ENCODE assay signal across 8 cellular contexts in genomic region chr6:43143235-43144124, GRCh38. TPM values are rescaled to one million over a fixed set of nuclear protein-coding genes. Genes with fewer than 3 reads are reported as not detected.
A peak's percentile ranks its signal among the peaks of the same experiment; 100 is the strongest.
DNase-seq lines count a peak whose midpoint lies in the region; ATAC-seq and TF ChIP-seq lines count a peak whose summit lies in the region.

No MANE protein-coding gene starts in this region.

- H3K79me2 ChIP-seq in fibroblast of lung (ENCODE audit: control insufficient read depth, insufficient read depth, low read length), result no peaks in the 10 kb centered on the region

- DNase-seq in activated T-helper 1 cell treated with Interleukin-2 at 50 U/mL for 16 hours (ENCODE audit: low read depth) (peak; percentile 65), fibroblast of lung (ENCODE audit: low read depth in 2 of 2) (peak; percentile 86 to 93), natural killer cell (peak; percentile 74)

- intact Hi-C loops in natural killer cell (cut with micrococcal nuclease), result loop anchor here (1.0 to 5.0 kb wide), 2 partner anchors 242 to 481 kb away; no protein-coding TSS in a partner anchor

- peak overlapping the region in 1 of 2 donors; percentile 53 for H3K27ac Mint-ChIP-seq in natural killer cell
- H3K27ac Mint-ChIP-seq in stimulated activated memory B cell treated with anti-CD40 and anti-IgM and Interleukin-4, amounts not matched to agents 10 μg/mL and 1 μg/mL and 100 μg/mL, for 72 hours, result peak overlapping the region; percentile 2

- no peaks in the 10 kb centered on the region for H3K36me3 Mint-ChIP-seq in natural killer cell
- no peaks in the 10 kb centered on the region for H3K36me3 Mint-ChIP-seq in stimulated activated memory B cell treated with anti-CD40 and anti-IgM and Interleukin-4, amounts not matched to agents 10 μg/mL and 1 μg/mL and 100 μg/mL, for 72 hours

- H3K9me3 ChIP-seq in fibroblast of lung (ENCODE audit: control insufficient read depth, insufficient read depth, low read depth, low read length), result no peaks in the 10 kb centered on the region

- no peaks in the 10 kb centered on the region for H4K20me1 ChIP-seq in fibroblast of lung (ENCODE audit: control insufficient read depth, extremely low read depth, insufficient read depth, low read length)

- TF ChIP-seq RAD21 in Ishikawa (IDR thresholded peaks at IDR 0.05; ENCODE audit: low read depth), result peak; percentile 94

- H2AFZ ChIP-seq in fibroblast of lung (ENCODE audit: low read length), result peak overlapping the region; percentile 36

- H3K27ac ChIP-seq in 22Rv1, result no peak overlapping the region
- H3K27ac ChIP-seq in fibroblast of lung (ENCODE audit: insufficient read depth, low read length), result no peak overlapping the region

- ATAC-seq in GM18511 (IDR thresholded peaks at IDR 0.05; ENCODE audit: unreplicated experiment) (peak; percentile 75), natural killer cell (peak; percentile 85 to 98 (median 86))
- ATAC-seq in stimulated activated memory B cell treated with anti-CD40 and anti-IgM and Interleukin-4, amounts not matched to agents 10 μg/mL and 1 μg/mL and 100 μg/mL, for 72 hours, result peak; percentile 84

- peaks cover 2% of the 10 kb centered on the region for H3K4me1 ChIP-seq in fibroblast of lung (ENCODE audit: control insufficient read depth, extremely low read depth, insufficient read depth, low read length)

- TF ChIP-seq CTCF in 22Rv1 (IDR thresholded peaks at IDR 0.05) (peak; percentile 97), fibroblast of lung (conservative IDR thresholded peaks at IDR 0.05 in 1 of 2, IDR thresholded peaks at IDR 0.05 in 1 of 2; ENCODE audit: low read depth in 1 of 2, low read length in 2 of 2) (peak; percentile 88 to 89), natural killer cell (IDR thresholded peaks at IDR 0.05) (peak; percentile 91)

- H3K27me3 Mint-ChIP-seq in natural killer cell (ENCODE audit: low read depth in 2 of 2), result no peaks in the 10 kb centered on the region
- H3K27me3 Mint-ChIP-seq in stimulated activated memory B cell treated with anti-CD40 and anti-IgM and Interleukin-4, amounts not matched to agents 10 μg/mL and 1 μg/mL and 100 μg/mL, for 72 hours, result peaks cover 31% of the 10 kb centered on the region

- peaks cover 0 to 20% of the 10 kb centered on the region in 2 donors for H3K4me1 Mint-ChIP-seq in natural killer cell
- H3K4me1 Mint-ChIP-seq in stimulated activated memory B cell treated with anti-CD40 and anti-IgM and Interleukin-4, amounts not matched to agents 10 μg/mL and 1 μg/mL and 100 μg/mL, for 72 hours, result peaks cover 11% of the 10 kb centered on the region

- H3K27me3 ChIP-seq in fibroblast of lung (ENCODE audit: control insufficient read depth, insufficient read depth, low read length), result no peaks in the 10 kb centered on the region

- H3K4me3 ChIP-seq in fibroblast of lung (replicated peaks in 1 of 4; ENCODE audit: control extremely low read depth in 1 of 4, insufficient read depth in 1 of 4, low read depth in 3 of 4, low read length in 4 of 4), result no peak overlapping the region

- no peaks in the 10 kb centered on the region for H3K9me3 Mint-ChIP-seq in natural killer cell
- no peaks in the 10 kb centered on the region for H3K9me3 Mint-ChIP-seq in stimulated activated memory B cell treated with anti-CD40 and anti-IgM and Interleukin-4, amounts not matched to agents 10 μg/mL and 1 μg/mL and 100 μg/mL, for 72 hours

- H3K4me2 ChIP-seq in fibroblast of lung (ENCODE audit: extremely low read depth, insufficient read depth, low read length), result no peak overlapping the region

- TF ChIP-seq EP300 in Ishikawa (IDR thresholded peaks at IDR 0.05; ENCODE audit: borderline replicate concordance), result no peak

- no peak overlapping the region for H3K4me3 Mint-ChIP-seq in natural killer cell
- H3K4me3 Mint-ChIP-seq in stimulated activated memory B cell treated with anti-CD40 and anti-IgM and Interleukin-4, amounts not matched to agents 10 μg/mL and 1 μg/mL and 100 μg/mL, for 72 hours, result no peak overlapping the region

- no peak overlapping the region for H3K9ac ChIP-seq in fibroblast of lung (ENCODE audit: insufficient read depth, low read length)

- peaks cover 5% of the 10 kb centered on the region for H3K36me3 ChIP-seq in fibroblast of lung (ENCODE audit: control insufficient read depth, insufficient read depth, low read length)

TF ChIP-seq in Ishikawa, 13 proteins besides CTCF, POLR2A, EP300 and RAD21:
- TF ChIP-seq CEBPB (IDR thresholded peaks at IDR 0.05), result no peak
- no peak for TF ChIP-seq TAF1 (IDR thresholded peaks at IDR 0.05; ENCODE audit: low read depth)
TF ChIP-seq in Ishikawa: peak in this region for 0.

TF ChIP-seq in PFSK-1, 5 proteins besides CTCF, POLR2A, EP300 and RAD21:
- TF ChIP-seq TAF1 (IDR thresholded peaks at IDR 0.05; ENCODE audit: borderline replicate concordance, insufficient read depth, low read length) (no peak), FOXP2 (optimal IDR thresholded peaks at IDR 0.05; ENCODE audit: borderline replicate concordance, extremely low read depth, extremely low read length, insufficient read depth) (peak; percentile 88), REST (IDR thresholded peaks at IDR 0.05; ENCODE audit: insufficient read depth in 1 of 2, low read depth in 2 of 2, low read length in 2 of 2) (no peak), POLR2AphosphoS5 (IDR thresholded peaks at IDR 0.05; ENCODE audit: low read depth, low read length) (peak; percentile 36; the same call in 1 of the 2 replicates)

RNA-seq across cellular contexts. Expression of gene SRF, which starts 27.6 kb away (rescaled TPM):
- polyA plus RNA-seq in PFSK-1 (2012; ENCODE audit: insufficient read length, low read depth), result 37.6 TPM
- 16.0 and 16.9 TPM in 2 replicates for total RNA-seq in fibroblast of lung
- 29.5 and 32.3 TPM in 2 replicates for polyA plus RNA-seq in fibroblast of lung
- polyA plus RNA-seq in fibroblast of lung (2012), result 30.0 and 33.9 TPM in 2 replicates
- polyA minus RNA-seq in fibroblast of lung (ENCODE audit: low replicate concordance), result 84.8 and 91.8 TPM in 2 replicates
- total RNA-seq in natural killer cell, result 10 to 100 TPM; 31.6 to 33.0 (median 32.0) TPM

RNA-seq across cellular contexts. Expression of gene CUL9, which starts 38.5 kb away (rescaled TPM):
- polyA plus RNA-seq in PFSK-1 (2012; ENCODE audit: insufficient read length, low read depth), result 46.3 TPM
- total RNA-seq in fibroblast of lung (27.0 and 32.2 TPM in 2 replicates), natural killer cell (10 to 100 TPM; 73.1 to 85.7 (median 73.9) TPM)
- polyA plus RNA-seq in fibroblast of lung, result 6.7 and 11.9 TPM in 2 replicates
- polyA plus RNA-seq in fibroblast of lung (2012), result 9.7 and 16.7 TPM in 2 replicates
- polyA minus RNA-seq in fibroblast of lung (ENCODE audit: low replicate concordance), result 24.8 and 38.0 TPM in 2 replicates
